In the genomic region with DNA sequence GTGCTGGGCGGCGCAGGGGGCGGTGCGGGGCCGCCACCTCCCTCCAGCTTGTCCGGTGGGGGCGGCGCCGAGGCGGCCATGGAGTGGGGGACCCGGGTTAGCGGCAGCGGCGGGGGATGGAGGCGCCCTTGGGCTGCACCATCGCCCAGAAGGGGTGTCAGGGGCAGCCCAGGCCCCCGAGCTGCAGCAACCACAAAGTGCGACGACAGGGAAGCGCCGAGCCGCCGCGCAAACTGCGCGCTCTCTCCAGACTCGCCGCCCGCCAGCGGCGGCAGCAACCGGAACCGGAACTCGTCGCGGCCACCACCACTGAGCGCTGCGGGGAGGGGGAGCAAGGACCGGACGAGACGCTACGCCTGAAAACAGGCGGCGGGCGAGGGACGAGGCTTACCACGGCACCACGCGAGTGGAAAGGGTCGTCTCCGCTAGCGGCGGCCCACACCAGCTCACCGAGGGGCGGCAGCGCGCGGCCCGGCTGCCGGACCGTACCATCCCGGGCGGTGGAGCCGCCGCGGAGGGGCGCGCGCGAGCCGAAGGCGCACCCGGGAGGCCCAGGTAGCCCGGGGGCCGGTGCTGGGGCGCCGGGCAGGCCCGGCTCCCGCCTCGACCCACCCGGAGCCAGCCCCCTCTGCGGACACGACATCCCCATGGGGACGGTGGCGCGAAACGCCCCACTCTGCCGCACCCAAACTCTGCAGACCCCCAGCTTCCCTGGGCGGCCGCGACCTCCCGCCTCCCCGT, we compare ENCODE assay signal across 8 cellular contexts. TPM values are rescaled to one million over a fixed set of nuclear protein-coding genes. Genes with fewer than 3 reads are reported as not detected.
DNase-seq lines count a peak whose midpoint lies in the region; ATAC-seq and TF ChIP-seq lines count a peak whose summit lies in the region.

A gene with protein sequence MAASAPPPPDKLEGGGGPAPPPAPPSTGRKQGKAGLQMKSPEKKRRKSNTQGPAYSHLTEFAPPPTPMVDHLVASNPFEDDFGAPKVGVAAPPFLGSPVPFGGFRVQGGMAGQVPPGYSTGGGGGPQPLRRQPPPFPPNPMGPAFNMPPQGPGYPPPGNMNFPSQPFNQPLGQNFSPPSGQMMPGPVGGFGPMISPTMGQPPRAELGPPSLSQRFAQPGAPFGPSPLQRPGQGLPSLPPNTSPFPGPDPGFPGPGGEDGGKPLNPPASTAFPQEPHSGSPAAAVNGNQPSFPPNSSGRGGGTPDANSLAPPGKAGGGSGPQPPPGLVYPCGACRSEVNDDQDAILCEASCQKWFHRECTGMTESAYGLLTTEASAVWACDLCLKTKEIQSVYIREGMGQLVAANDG (minus strand): TSS at position 286 of the 741 bp plus-strand sequence. CDS start 206 bp downstream, at position 80.

- no peaks in the 10 kb centered on the region for H3K27me3 Mint-ChIP-seq in activated T-helper 2 cell treated with anti-CD3 and anti-CD28 coated beads, Interferon-gamma antibody, Interleukin-2, Interleukin-4, amounts not matched to agents 10 μg/mL and 5 μg/mL and 100 μg/mL, durations not matched to agents 14 hours and 24 hours and 36 hours (ENCODE audit: low read depth)
- no peaks in the 10 kb centered on the region for H3K27me3 Mint-ChIP-seq in nephron (ENCODE audit: low read depth)

- no peaks in the 10 kb centered on the region for H3K9me3 Mint-ChIP-seq in activated T-helper 2 cell treated with anti-CD3 and anti-CD28 coated beads, Interferon-gamma antibody, Interleukin-2, Interleukin-4, amounts not matched to agents 10 μg/mL and 5 μg/mL and 100 μg/mL, durations not matched to agents 14 hours and 24 hours and 36 hours
- no peaks in the 10 kb centered on the region for H3K9me3 Mint-ChIP-seq in nephron

- peak; percentile 42; the same call in 1 of the 2 replicates for TF ChIP-seq EP300 in Ishikawa (IDR thresholded peaks at IDR 0.05; ENCODE audit: borderline replicate concordance)

- peak within 1 kb of the TSS; percentile 93 to 94 for H3K9ac ChIP-seq in stomach smooth muscle (ENCODE audit: low read length in 2 of 2)

- peaks cover 35 to 37% of the 10 kb centered on the region in 2 donors for H3K36me3 ChIP-seq in stomach smooth muscle (ENCODE audit: control insufficient read depth in 2 of 2, insufficient read depth in 2 of 2, low read length in 2 of 2)

- peaks cover 23% of the 10 kb centered on the region for H3K4me1 Mint-ChIP-seq in activated T-helper 2 cell treated with anti-CD3 and anti-CD28 coated beads, Interferon-gamma antibody, Interleukin-2, Interleukin-4, amounts not matched to agents 10 μg/mL and 5 μg/mL and 100 μg/mL, durations not matched to agents 14 hours and 24 hours and 36 hours (ENCODE audit: low read depth)
- H3K4me1 Mint-ChIP-seq in nephron = peaks cover 49% of the 10 kb centered on the region

- intact Hi-C loops in activated T-helper 2 cell treated with anti-CD3 and anti-CD28 coated beads, Interferon-gamma antibody, Interleukin-2, Interleukin-4, amounts not matched to agents 10 μg/mL and 5 μg/mL and 100 μg/mL, durations not matched to agents 14 hours and 24 hours and 36 hours (cut with micrococcal nuclease) = loop anchor here (1.0 to 5.0 kb wide), 2 partner anchors 13 to 101 kb away; a partner anchor contains a TSS

- peak within 1 kb of the TSS; percentile 94 for H3K4me3 Mint-ChIP-seq in activated T-helper 2 cell treated with anti-CD3 and anti-CD28 coated beads, Interferon-gamma antibody, Interleukin-2, Interleukin-4, amounts not matched to agents 10 μg/mL and 5 μg/mL and 100 μg/mL, durations not matched to agents 14 hours and 24 hours and 36 hours (ENCODE audit: low read depth)
- H3K4me3 Mint-ChIP-seq in nephron = peak within 1 kb of the TSS; percentile 91 to 97 (median 96)

- peaks cover 39% of the 10 kb centered on the region for H3K4me1 ChIP-seq in stomach smooth muscle (ENCODE audit: control insufficient read depth, insufficient read depth, low read length)

- H3K27ac Mint-ChIP-seq in activated T-helper 2 cell treated with anti-CD3 and anti-CD28 coated beads, Interferon-gamma antibody, Interleukin-2, Interleukin-4, amounts not matched to agents 10 μg/mL and 5 μg/mL and 100 μg/mL, durations not matched to agents 14 hours and 24 hours and 36 hours = peak within 1 kb of the TSS; percentile 84
- peak within 1 kb of the TSS; percentile 97 to 99 (median 99) for H3K27ac Mint-ChIP-seq in nephron

- peaks cover 62% of the 10 kb centered on the region for H3K36me3 Mint-ChIP-seq in activated T-helper 2 cell treated with anti-CD3 and anti-CD28 coated beads, Interferon-gamma antibody, Interleukin-2, Interleukin-4, amounts not matched to agents 10 μg/mL and 5 μg/mL and 100 μg/mL, durations not matched to agents 14 hours and 24 hours and 36 hours (ENCODE audit: low read depth)
- H3K36me3 Mint-ChIP-seq in nephron (ENCODE audit: low read depth) = peaks cover 36% of the 10 kb centered on the region

- peak within 1 kb of the TSS; percentile 94 for H3K27ac ChIP-seq in stomach smooth muscle (ENCODE audit: low read length)

- no peaks in the 10 kb centered on the region for H3K9me3 ChIP-seq in stomach smooth muscle (ENCODE audit: control insufficient read depth in 2 of 2, low read length in 2 of 2)

- no peaks in the 10 kb centered on the region for H3K27me3 ChIP-seq in stomach smooth muscle (ENCODE audit: control insufficient read depth in 1 of 2, insufficient read depth in 2 of 2, low read length in 2 of 2)

- H3K4me3 ChIP-seq in fibroblast of pulmonary artery (replicated peaks; ENCODE audit: low read depth, low read length) = peak within 1 kb of the TSS; percentile 68
- H3K4me3 ChIP-seq in stomach smooth muscle (ENCODE audit: low read length in 2 of 2) = peak within 1 kb of the TSS; percentile 31 to 85

- peak; percentile 30; the same call in 1 of the 2 replicates for TF ChIP-seq RAD21 in Ishikawa (IDR thresholded peaks at IDR 0.05; ENCODE audit: low read depth)

- peak; percentile 66 for ATAC-seq in GM21528 (IDR thresholded peaks at IDR 0.05; ENCODE audit: low FRiP score, unreplicated experiment)

- DNase-seq in DMS79 (lab: John Stamatoyannopoulos, UW) (peak; percentile 42), RPMI8226 (peak; percentile 90), fibroblast of pulmonary artery (ENCODE audit: low read depth) (peak; percentile 76)
- DNase-seq in activated T-helper 2 cell treated with anti-CD3 and anti-CD28 coated beads, Interferon-gamma antibody, Interleukin-2, Interleukin-4, amounts not matched to agents 10 μg/mL and 5 μg/mL and 100 μg/mL, durations not matched to agents 14 hours and 24 hours and 36 hours (ENCODE audit: low spot score) = peak; percentile 82

- TF ChIP-seq CTCF in fibroblast of pulmonary artery (IDR thresholded peaks at IDR 0.05; ENCODE audit: low read length, missing control alignments) = no peak
- peak; percentile 48 to 76 (median 56) for TF ChIP-seq CTCF in nephron (IDR thresholded peaks at IDR 0.05; ENCODE audit: unreplicated experiment in 3 of 3)

TF ChIP-seq in Ishikawa, 13 proteins besides CTCF, POLR2A, EP300 and RAD21:
- TF ChIP-seq TAF1 (IDR thresholded peaks at IDR 0.05; ENCODE audit: low read depth) (peak; percentile 76), TEAD4 (IDR thresholded peaks at IDR 0.05) (no peak), YY1 (IDR thresholded peaks at IDR 0.05; ENCODE audit: low read depth) (peak; percentile 62), FOXM1 (IDR thresholded peaks at IDR 0.05; ENCODE audit: borderline replicate concordance, low read depth) (no peak), ZBTB7A (IDR thresholded peaks at IDR 0.05; ENCODE audit: low read depth) (peak; percentile 77; the same call in 1 of the 2 replicates), CREB1 (IDR thresholded peaks at IDR 0.05; ENCODE audit: low read depth) (0 out of 2 replicates have a peak, but pooled peaks have one; percentile 27), EGR1 (IDR thresholded peaks at IDR 0.05) (no peak), TCF12 (IDR thresholded peaks at IDR 0.05; ENCODE audit: low read depth) (peak; percentile 0; the same call in 1 of the 2 replicates)
- TF ChIP-seq, protein P1, sequence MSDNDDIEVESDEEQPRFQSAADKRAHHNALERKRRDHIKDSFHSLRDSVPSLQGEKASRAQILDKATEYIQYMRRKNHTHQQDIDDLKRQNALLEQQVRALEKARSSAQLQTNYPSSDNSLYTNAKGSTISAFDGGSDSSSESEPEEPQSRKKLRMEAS (IDR thresholded peaks at IDR 0.05) = peak; percentile 16; the same call in 1 of the 2 replicates
- TF ChIP-seq, protein P2, sequence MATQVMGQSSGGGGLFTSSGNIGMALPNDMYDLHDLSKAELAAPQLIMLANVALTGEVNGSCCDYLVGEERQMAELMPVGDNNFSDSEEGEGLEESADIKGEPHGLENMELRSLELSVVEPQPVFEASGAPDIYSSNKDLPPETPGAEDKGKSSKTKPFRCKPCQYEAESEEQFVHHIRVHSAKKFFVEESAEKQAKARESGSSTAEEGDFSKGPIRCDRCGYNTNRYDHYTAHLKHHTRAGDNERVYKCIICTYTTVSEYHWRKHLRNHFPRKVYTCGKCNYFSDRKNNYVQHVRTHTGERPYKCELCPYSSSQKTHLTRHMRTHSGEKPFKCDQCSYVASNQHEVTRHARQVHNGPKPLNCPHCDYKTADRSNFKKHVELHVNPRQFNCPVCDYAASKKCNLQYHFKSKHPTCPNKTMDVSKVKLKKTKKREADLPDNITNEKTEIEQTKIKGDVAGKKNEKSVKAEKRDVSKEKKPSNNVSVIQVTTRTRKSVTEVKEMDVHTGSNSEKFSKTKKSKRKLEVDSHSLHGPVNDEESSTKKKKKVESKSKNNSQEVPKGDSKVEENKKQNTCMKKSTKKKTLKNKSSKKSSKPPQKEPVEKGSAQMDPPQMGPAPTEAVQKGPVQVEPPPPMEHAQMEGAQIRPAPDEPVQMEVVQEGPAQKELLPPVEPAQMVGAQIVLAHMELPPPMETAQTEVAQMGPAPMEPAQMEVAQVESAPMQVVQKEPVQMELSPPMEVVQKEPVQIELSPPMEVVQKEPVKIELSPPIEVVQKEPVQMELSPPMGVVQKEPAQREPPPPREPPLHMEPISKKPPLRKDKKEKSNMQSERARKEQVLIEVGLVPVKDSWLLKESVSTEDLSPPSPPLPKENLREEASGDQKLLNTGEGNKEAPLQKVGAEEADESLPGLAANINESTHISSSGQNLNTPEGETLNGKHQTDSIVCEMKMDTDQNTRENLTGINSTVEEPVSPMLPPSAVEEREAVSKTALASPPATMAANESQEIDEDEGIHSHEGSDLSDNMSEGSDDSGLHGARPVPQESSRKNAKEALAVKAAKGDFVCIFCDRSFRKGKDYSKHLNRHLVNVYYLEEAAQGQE (IDR thresholded peaks at IDR 0.05; ENCODE audit: low read depth) = peak; percentile 6; the same call in 1 of the 2 replicates
- TF ChIP-seq, protein P3, sequence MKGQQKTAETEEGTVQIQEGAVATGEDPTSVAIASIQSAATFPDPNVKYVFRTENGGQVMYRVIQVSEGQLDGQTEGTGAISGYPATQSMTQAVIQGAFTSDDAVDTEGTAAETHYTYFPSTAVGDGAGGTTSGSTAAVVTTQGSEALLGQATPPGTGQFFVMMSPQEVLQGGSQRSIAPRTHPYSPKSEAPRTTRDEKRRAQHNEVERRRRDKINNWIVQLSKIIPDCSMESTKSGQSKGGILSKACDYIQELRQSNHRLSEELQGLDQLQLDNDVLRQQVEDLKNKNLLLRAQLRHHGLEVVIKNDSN (IDR thresholded peaks at IDR 0.05) = no peak

RNA-seq across cellular contexts. Expression of the gene that starts here (rescaled TPM):
- 30.4 and 30.6 TPM in 2 replicates for total RNA-seq in activated T-helper 2 cell treated with anti-CD3 and anti-CD28 coated beads, Interferon-gamma antibody, Interleukin-2, Interleukin-4, amounts not matched to agents 10 μg/mL and 5 μg/mL and 100 μg/mL, durations not matched to agents 14 hours and 24 hours and 36 hours

Comparison
In these comparisons a context has a peak if more than half of its experiments do, and no peak if none do; other contexts are left out.
1. Peak in every context shown above with its lines: DNase-seq, ATAC-seq, H3K4me3 ChIP-seq and H3K27ac ChIP-seq.